In genomic region chr11:61787928-61788491, GRCh38 we compare ENCODE assay signal across 8 cellular contexts. TPM values are rescaled to one million over a fixed set of nuclear protein-coding genes. Genes with fewer than 3 reads are reported as not detected.
DNase-seq lines count a peak whose midpoint lies in the region; ATAC-seq and TF ChIP-seq lines count a peak whose summit lies in the region.

No MANE protein-coding gene starts in this region.

- H3K36me3 ChIP-seq in upper lobe of left lung = peaks cover 16 to 74% (median 62%) of the 10 kb centered on the region in 4 donors

- H3K4me3 ChIP-seq in LNCaP clone FGC (ENCODE audit: low read depth, low read length) = no peak overlapping the region
- H3K4me3 ChIP-seq in upper lobe of left lung = no peak overlapping the region

- no peak for TF ChIP-seq EP300 in upper lobe of left lung (IDR thresholded peaks at IDR 0.05)

- 60 to 63% methylated on average over 7 to 9 of the region's 9 CpGs for WGBS in upper lobe of left lung, 2 donors

- H3K9me3 ChIP-seq in upper lobe of left lung = no peaks in the 10 kb centered on the region

- TF ChIP-seq POLR2A in upper lobe of left lung (IDR thresholded peaks at IDR 0.05) = no peak

- peak; percentile 12 for ATAC-seq in left lobe of liver
- ATAC-seq in GM18873 (IDR thresholded peaks at IDR 0.05; ENCODE audit: low FRiP score, unreplicated experiment) = no peak
- ATAC-seq in upper lobe of left lung (ENCODE audit: low FRiP score in 2 of 2) = no peak

- H3K27ac ChIP-seq in upper lobe of left lung = no peak overlapping the region

- TF ChIP-seq CTCF in LNCaP clone FGC (IDR thresholded peaks at IDR 0.05; ENCODE audit: control insufficient read depth, extremely low read depth, insufficient read depth) (peak; percentile 42), upper lobe of left lung (IDR thresholded peaks at IDR 0.05) (peak in 3 of 6 experiments; percentile 16 to 35 (median 27))

- peaks cover 9 to 16% (median 10%) of the 10 kb centered on the region in 4 donors for H3K4me1 ChIP-seq in upper lobe of left lung

- no peaks in the 10 kb centered on the region for H3K27me3 ChIP-seq in upper lobe of left lung

- DNase-seq in DMS 273 (lab: John Stamatoyannopoulos, UW; ENCODE audit: unreplicated experiment) = peak; percentile 60
- DNase-seq in DMS 273 treated with DMSO at 0.1 percent for 48 hours (lab: John Stamatoyannopoulos, UW) = no peak
- no peak for DNase-seq in LNCaP clone FGC (ENCODE audit: low read depth)
- peak; percentile 89 for DNase-seq in amniotic epithelial cell (ENCODE audit: low read depth)
- no peak for DNase-seq in left lobe of liver (ENCODE audit: low spot score)
- no peak for DNase-seq in epidermal melanocyte (ENCODE audit: insufficient read length, low spot score)
- no peak for DNase-seq in upper lobe of left lung

RNA-seq across cellular contexts. Expression of gene TMEM258, which starts 4.4 kb away (rescaled TPM):
- total RNA-seq in left lobe of liver (58.5 TPM), upper lobe of left lung (100 to 1,000 TPM in 1 of 6 donors, 10 to 100 TPM in 4, 1 to 10 TPM in 1; 8.4 to 106 (median 34.9) TPM)

RNA-seq across cellular contexts. Expression of gene FEN1, which starts 4.7 kb away (rescaled TPM):
- total RNA-seq in left lobe of liver (5.1 TPM), upper lobe of left lung (1 to 10 TPM; 6.0 to 9.1 (median 7.0) TPM)

RNA-seq across cellular contexts. Expression of gene FADS1, which starts 28.8 kb away (rescaled TPM):
- 34.6 TPM for total RNA-seq in left lobe of liver
- total RNA-seq in upper lobe of left lung = 10 to 100 TPM; 38.8 to 63.7 (median 53.2) TPM

RNA-seq across cellular contexts. Expression of gene MYRF, which starts 35.6 kb away (rescaled TPM):
- total RNA-seq in left lobe of liver (15.9 TPM), upper lobe of left lung (100 to 1,000 TPM in 1 of 6 donors, 10 to 100 TPM in 5; 32.5 to 147 (median 50.7) TPM)

RNA-seq across cellular contexts. Expression of gene FADS2, which starts 40.1 kb away (rescaled TPM):
- 113 TPM for total RNA-seq in left lobe of liver
- total RNA-seq in upper lobe of left lung = 10 to 100 TPM; 13.5 to 92.5 (median 50.7) TPM

Comparison
In these comparisons a context has a peak if more than half of its experiments do, and no peak if none do; other contexts are left out.
1. DNase-seq: peak in DMS 273 (single experiment) and amniotic epithelial cell (single experiment); none in DMS 273 treated with DMSO at 0.1 percent for 48 hours (single experiment), LNCaP clone FGC (single experiment), left lobe of liver (single experiment), epidermal melanocyte (single experiment) and upper lobe of left lung (0 of 2).